In the genomic region with DNA sequence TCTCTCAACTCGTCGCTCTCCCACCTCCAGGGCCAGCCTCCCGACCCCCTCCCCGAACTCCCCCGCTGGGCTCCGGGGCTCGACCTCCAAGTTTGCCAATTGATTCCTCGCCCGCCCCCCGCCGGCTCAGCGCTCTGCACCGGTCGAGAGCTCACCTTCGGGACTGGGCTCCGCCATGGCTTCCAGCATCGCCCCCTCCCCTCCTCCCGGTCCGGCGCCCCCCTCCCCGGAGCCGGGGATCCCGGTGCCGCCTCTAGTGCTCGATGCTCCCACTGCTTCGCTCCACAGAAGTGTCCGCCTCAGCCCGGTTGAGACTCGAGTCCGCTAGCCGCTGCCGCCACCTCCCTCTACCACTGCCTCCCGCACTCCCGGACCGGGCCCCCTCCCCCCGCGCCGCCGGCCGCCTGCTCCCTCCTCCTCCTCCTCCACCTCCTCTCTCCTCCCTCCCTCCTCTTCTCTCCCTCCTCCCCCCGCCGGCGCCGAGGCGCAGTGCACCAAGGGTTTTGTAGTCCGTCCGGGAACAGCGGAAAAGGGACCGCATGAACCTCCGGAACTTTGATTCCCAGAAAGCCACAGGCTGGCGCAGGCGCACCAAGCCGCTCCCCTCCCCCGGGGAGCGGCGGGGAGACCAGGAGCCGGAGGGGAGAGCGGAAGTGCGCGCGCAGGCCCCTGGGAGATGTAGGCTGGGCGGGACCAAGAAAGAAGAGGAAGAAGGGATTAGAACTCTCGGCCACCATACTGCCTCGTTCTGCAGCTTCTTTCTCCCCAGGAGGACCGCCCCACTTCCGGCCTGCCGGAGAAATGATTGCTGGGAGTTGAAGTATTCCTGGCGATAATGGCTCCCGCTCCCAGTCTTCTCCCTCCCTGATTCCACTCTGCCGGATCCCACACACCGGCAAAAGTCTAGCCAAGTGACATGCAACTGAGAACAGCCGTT, we compare ENCODE assay signal across 1 cellular context.
A peak's percentile ranks its signal among the peaks of the same experiment; 100 is the strongest.
TF ChIP-seq lines count a peak whose summit lies in the region.

TSS of gene PHF23 (minus strand) at position 367 of the 937 bp plus-strand sequence. CDS start at position 189, 178 bp downstream.

TF ChIP-seq in liver, 16 proteins besides CTCF, POLR2A, EP300 and RAD21 (continued from another document):
- TF ChIP-seq, protein P1, sequence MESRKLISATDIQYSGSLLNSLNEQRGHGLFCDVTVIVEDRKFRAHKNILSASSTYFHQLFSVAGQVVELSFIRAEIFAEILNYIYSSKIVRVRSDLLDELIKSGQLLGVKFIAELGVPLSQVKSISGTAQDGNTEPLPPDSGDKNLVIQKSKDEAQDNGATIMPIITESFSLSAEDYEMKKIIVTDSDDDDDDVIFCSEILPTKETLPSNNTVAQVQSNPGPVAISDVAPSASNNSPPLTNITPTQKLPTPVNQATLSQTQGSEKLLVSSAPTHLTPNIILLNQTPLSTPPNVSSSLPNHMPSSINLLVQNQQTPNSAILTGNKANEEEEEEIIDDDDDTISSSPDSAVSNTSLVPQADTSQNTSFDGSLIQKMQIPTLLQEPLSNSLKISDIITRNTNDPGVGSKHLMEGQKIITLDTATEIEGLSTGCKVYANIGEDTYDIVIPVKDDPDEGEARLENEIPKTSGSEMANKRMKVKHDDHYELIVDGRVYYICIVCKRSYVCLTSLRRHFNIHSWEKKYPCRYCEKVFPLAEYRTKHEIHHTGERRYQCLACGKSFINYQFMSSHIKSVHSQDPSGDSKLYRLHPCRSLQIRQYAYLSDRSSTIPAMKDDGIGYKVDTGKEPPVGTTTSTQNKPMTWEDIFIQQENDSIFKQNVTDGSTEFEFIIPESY (IDR thresholded peaks at IDR 0.05), result peak; percentile 95
- peak; percentile 8 for TF ChIP-seq FOXA1 (IDR thresholded peaks at IDR 0.05)
- TF ChIP-seq HNF4G (IDR thresholded peaks at IDR 0.05), result no peak
- TF ChIP-seq JUND (IDR thresholded peaks at IDR 0.05), result peak in 1 of 2 donors; percentile 54
- no peak for TF ChIP-seq FOXA2 (IDR thresholded peaks at IDR 0.05)
- TF ChIP-seq GABPA (IDR thresholded peaks at IDR 0.05 in 1 of 2, conservative IDR thresholded peaks at IDR 0.05 in 1 of 2), result peak; percentile 81 to 97
- peak; percentile 98 for TF ChIP-seq YY1 (IDR thresholded peaks at IDR 0.05)
- TF ChIP-seq HNF4A (conservative IDR thresholded peaks at IDR 0.05), result peak; percentile 19 to 51
- TF ChIP-seq, protein P2, sequence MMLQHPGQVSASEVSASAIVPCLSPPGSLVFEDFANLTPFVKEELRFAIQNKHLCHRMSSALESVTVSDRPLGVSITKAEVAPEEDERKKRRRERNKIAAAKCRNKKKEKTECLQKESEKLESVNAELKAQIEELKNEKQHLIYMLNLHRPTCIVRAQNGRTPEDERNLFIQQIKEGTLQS (IDR thresholded peaks at IDR 0.05), result no peak
TF ChIP-seq in liver: peak in this region for 13.
